2 cellular contexts compared by ENCODE assay signal in genomic region chr11:80028998-80029397, GRCh38.
TF ChIP-seq lines count a peak whose summit lies in the region.

No MANE protein-coding gene starts in this region.

TF ChIP-seq in GM23338, 12 proteins besides CTCF, POLR2A, EP300 and RAD21:
- no peak for TF ChIP-seq ETS1 (IDR thresholded peaks at IDR 0.05)
- no peak for TF ChIP-seq EZH2phosphoT487 (IDR thresholded peaks at IDR 0.05; ENCODE audit: unreplicated experiment)
- TF ChIP-seq, protein P1, sequence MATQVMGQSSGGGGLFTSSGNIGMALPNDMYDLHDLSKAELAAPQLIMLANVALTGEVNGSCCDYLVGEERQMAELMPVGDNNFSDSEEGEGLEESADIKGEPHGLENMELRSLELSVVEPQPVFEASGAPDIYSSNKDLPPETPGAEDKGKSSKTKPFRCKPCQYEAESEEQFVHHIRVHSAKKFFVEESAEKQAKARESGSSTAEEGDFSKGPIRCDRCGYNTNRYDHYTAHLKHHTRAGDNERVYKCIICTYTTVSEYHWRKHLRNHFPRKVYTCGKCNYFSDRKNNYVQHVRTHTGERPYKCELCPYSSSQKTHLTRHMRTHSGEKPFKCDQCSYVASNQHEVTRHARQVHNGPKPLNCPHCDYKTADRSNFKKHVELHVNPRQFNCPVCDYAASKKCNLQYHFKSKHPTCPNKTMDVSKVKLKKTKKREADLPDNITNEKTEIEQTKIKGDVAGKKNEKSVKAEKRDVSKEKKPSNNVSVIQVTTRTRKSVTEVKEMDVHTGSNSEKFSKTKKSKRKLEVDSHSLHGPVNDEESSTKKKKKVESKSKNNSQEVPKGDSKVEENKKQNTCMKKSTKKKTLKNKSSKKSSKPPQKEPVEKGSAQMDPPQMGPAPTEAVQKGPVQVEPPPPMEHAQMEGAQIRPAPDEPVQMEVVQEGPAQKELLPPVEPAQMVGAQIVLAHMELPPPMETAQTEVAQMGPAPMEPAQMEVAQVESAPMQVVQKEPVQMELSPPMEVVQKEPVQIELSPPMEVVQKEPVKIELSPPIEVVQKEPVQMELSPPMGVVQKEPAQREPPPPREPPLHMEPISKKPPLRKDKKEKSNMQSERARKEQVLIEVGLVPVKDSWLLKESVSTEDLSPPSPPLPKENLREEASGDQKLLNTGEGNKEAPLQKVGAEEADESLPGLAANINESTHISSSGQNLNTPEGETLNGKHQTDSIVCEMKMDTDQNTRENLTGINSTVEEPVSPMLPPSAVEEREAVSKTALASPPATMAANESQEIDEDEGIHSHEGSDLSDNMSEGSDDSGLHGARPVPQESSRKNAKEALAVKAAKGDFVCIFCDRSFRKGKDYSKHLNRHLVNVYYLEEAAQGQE (IDR thresholded peaks at IDR 0.05; ENCODE audit: unreplicated experiment) = no peak
- TF ChIP-seq NANOG (IDR thresholded peaks at IDR 0.05; ENCODE audit: borderline replicate concordance) = no peak
- no peak for TF ChIP-seq ZNF114 (CRISPR knock-in tag; IDR thresholded peaks at IDR 0.05)
- TF ChIP-seq POLR2AphosphoS5 (IDR thresholded peaks at IDR 0.05; ENCODE audit: low read depth) = no peak
- no peak for TF ChIP-seq STAT1 (IDR thresholded peaks at IDR 0.05; ENCODE audit: unreplicated experiment)
- no peak for TF ChIP-seq JUNB (IDR thresholded peaks at IDR 0.05; ENCODE audit: unreplicated experiment)
- no peak for TF ChIP-seq EZH2 (IDR thresholded peaks at IDR 0.05; ENCODE audit: low read depth, unreplicated experiment)
- TF ChIP-seq ZNF331 (CRISPR knock-in tag; IDR thresholded peaks at IDR 0.05; ENCODE audit: low read depth) = no peak
- TF ChIP-seq CREB1 (CRISPR knock-in tag; IDR thresholded peaks at IDR 0.05; ENCODE audit: low read depth) = no peak
- TF ChIP-seq, protein P2, sequence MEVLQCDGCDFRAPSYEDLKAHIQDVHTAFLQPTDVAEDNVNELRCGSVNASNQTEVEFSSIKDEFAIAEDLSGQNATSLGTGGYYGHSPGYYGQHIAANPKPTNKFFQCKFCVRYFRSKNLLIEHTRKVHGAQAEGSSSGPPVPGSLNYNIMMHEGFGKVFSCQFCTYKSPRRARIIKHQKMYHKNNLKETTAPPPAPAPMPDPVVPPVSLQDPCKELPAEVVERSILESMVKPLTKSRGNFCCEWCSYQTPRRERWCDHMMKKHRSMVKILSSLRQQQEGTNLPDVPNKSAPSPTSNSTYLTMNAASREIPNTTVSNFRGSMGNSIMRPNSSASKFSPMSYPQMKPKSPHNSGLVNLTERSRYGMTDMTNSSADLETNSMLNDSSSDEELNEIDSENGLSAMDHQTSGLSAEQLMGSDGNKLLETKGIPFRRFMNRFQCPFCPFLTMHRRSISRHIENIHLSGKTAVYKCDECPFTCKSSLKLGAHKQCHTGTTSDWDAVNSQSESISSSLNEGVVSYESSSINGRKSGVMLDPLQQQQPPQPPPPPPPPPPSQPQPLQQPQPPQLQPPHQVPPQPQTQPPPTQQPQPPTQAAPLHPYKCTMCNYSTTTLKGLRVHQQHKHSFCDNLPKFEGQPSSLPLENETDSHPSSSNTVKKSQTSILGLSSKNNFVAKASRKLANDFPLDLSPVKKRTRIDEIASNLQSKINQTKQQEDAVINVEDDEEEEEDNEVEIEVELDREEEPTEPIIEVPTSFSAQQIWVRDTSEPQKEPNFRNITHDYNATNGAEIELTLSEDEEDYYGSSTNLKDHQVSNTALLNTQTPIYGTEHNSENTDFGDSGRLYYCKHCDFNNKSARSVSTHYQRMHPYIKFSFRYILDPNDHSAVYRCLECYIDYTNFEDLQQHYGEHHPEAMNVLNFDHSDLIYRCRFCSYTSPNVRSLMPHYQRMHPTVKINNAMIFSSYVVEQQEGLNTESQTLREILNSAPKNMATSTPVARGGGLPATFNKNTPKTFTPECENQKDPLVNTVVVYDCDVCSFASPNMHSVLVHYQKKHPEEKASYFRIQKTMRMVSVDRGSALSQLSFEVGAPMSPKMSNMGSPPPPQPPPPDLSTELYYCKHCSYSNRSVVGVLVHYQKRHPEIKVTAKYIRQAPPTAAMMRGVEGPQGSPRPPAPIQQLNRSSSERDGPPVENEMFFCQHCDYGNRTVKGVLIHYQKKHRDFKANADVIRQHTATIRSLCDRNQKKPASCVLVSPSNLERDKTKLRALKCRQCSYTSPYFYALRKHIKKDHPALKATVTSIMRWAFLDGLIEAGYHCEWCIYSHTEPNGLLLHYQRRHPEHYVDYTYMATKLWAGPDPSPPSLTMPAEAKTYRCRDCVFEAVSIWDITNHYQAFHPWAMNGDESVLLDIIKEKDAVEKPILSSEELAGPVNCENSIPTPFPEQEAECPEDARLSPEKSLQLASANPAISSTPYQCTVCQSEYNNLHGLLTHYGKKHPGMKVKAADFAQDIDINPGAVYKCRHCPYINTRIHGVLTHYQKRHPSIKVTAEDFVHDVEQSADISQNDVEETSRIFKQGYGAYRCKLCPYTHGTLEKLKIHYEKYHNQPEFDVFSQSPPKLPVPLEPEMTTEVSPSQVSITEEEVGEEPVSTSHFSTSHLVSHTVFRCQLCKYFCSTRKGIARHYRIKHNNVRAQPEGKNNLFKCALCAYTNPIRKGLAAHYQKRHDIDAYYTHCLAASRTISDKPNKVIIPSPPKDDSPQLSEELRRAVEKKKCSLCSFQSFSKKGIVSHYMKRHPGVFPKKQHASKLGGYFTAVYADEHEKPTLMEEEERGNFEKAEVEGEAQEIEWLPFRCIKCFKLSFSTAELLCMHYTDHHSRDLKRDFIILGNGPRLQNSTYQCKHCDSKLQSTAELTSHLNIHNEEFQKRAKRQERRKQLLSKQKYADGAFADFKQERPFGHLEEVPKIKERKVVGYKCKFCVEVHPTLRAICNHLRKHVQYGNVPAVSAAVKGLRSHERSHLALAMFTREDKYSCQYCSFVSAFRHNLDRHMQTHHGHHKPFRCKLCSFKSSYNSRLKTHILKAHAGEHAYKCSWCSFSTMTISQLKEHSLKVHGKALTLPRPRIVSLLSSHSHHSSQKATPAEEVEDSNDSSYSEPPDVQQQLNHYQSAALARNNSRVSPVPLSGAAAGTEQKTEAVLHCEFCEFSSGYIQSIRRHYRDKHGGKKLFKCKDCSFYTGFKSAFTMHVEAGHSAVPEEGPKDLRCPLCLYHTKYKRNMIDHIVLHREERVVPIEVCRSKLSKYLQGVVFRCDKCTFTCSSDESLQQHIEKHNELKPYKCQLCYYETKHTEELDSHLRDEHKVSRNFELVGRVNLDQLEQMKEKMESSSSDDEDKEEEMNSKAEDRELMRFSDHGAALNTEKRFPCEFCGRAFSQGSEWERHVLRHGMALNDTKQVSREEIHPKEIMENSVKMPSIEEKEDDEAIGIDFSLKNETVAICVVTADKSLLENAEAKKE (CRISPR knock-in tag; IDR thresholded peaks at IDR 0.05) = no peak

TF ChIP-seq in H1, 55 proteins besides CTCF, POLR2A, EP300 and RAD21:
- TF ChIP-seq TEAD4 (IDR thresholded peaks at IDR 0.05; ENCODE audit: low read depth, low read length) = no peak
- TF ChIP-seq NRF1 (IDR thresholded peaks at IDR 0.05; ENCODE audit: low read depth, low read length) = no peak
- TF ChIP-seq RNF2 (IDR thresholded peaks at IDR 0.05; ENCODE audit: borderline replicate concordance, low read depth, low read length, missing control alignments, poor library complexity, severe bottlenecking) = no peak
- no peak for TF ChIP-seq CTBP2 (IDR thresholded peaks at IDR 0.05; ENCODE audit: borderline replicate concordance, insufficient read depth, insufficient read length, low read length)
- TF ChIP-seq, protein P3, sequence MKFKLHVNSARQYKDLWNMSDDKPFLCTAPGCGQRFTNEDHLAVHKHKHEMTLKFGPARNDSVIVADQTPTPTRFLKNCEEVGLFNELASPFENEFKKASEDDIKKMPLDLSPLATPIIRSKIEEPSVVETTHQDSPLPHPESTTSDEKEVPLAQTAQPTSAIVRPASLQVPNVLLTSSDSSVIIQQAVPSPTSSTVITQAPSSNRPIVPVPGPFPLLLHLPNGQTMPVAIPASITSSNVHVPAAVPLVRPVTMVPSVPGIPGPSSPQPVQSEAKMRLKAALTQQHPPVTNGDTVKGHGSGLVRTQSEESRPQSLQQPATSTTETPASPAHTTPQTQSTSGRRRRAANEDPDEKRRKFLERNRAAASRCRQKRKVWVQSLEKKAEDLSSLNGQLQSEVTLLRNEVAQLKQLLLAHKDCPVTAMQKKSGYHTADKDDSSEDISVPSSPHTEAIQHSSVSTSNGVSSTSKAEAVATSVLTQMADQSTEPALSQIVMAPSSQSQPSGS (IDR thresholded peaks at IDR 0.05; ENCODE audit: low read length) = no peak
- no peak for TF ChIP-seq RBBP5 (IDR thresholded peaks at IDR 0.05; ENCODE audit: borderline replicate concordance, low read depth, low read length)
- TF ChIP-seq KDM1A (IDR thresholded peaks at IDR 0.05; ENCODE audit: borderline replicate concordance, low read length) = no peak
- no peak for TF ChIP-seq CEBPB (IDR thresholded peaks at IDR 0.05; ENCODE audit: low read depth, low read length)
- TF ChIP-seq KDM5A (IDR thresholded peaks at IDR 0.05; ENCODE audit: low read length) = no peak
- no peak for TF ChIP-seq CREB1 (IDR thresholded peaks at IDR 0.05)
- TF ChIP-seq SRF (IDR thresholded peaks at IDR 0.05; ENCODE audit: low read depth, low read length) = no peak
- TF ChIP-seq CBX8 (IDR thresholded peaks at IDR 0.05; ENCODE audit: borderline replicate concordance, low read depth, low read length) = no peak
- TF ChIP-seq BACH1 (IDR thresholded peaks at IDR 0.05; ENCODE audit: low read length) = no peak
